In the genomic region with DNA sequence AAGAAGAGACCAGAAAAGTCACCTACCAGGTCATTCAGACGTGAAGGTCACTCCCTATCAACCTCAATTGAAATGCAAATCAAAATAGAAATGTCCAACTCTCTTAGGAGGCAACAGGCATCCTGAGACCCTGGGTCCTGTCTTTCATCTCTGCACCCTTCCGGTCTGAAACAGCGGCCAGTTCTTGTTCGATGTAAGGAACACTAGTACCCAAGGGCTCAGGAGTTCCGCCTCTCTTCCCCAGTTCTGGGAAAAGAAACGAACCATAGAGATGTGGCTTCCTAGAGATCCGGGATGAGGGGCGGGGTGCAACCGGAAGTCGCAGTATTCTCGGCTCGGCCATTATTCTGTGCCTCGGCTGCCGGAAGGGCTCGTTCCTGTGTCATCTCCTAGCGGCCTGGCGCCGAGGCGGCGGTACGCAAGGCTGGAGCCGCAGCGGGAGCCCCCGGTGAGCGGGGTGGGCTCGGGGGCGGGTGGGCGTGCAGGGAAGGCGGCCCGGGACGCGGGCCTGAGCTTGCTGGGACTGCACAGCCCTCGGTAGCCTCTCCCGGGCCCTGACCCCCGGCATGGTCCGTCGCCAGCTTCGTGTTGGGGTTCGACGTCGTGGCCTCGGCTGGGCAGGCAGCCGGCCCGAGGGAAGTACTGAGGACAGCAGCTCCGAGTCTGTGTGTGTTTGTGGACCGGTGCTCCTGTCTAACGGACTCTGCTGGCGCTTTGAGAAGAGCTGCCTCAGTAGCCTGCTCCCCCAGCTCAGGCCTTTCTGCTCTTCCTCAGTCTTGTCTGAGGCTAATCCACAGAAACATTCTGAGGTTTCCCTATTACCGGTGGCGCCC, we compare ENCODE assay signal across 8 cellular contexts. TPM values are rescaled to one million over a fixed set of nuclear protein-coding genes. Genes with fewer than 3 reads are reported as not detected.
A peak's percentile ranks its signal among the peaks of the same experiment; 100 is the strongest.
DNase-seq lines count a peak whose midpoint lies in the region; ATAC-seq and TF ChIP-seq lines count a peak whose summit lies in the region.

A gene (plus strand): TSS at position 341 of the 833 bp plus-strand sequence. CDS start 4,119 bp downstream, outside the sequence.

- under 1% methylated on average over 37 of the region's 50 CpGs for WGBS in prostate gland
- WGBS in urinary bladder = under 1% methylated on average over 50 of the region's 50 CpGs

- H3K4me3 ChIP-seq in GM12864 (ENCODE audit: low read depth, low read length) (peak within 1 kb of the TSS; percentile 71), right atrium auricular region (peak within 1 kb of the TSS; percentile 73 to 93), prostate gland (peak within 1 kb of the TSS; percentile 83 to 90), urinary bladder (ENCODE audit: low read depth, low read length) (peak within 1 kb of the TSS; percentile 86)

- no peaks in the 10 kb centered on the region for H3K9me3 ChIP-seq in right atrium auricular region
- no peaks in the 10 kb centered on the region for H3K9me3 ChIP-seq in prostate gland

- CTCF ChIA-PET in T-cell (lab: Charles Lee) = no interaction called here

- H3K36me3 ChIP-seq in right atrium auricular region = no peaks in the 10 kb centered on the region
- H3K36me3 ChIP-seq in prostate gland = no peaks in the 10 kb centered on the region
- H3K36me3 ChIP-seq in urinary bladder (ENCODE audit: insufficient read depth) = no peaks in the 10 kb centered on the region

- H3K4me3 Mint-ChIP-seq in T-cell = peak within 1 kb of the TSS; percentile 87 to 89 (median 89)

- H3K4me1 ChIP-seq in right atrium auricular region = peaks cover 0 to 34% of the 10 kb centered on the region in 2 donors
- peaks cover 3% of the 10 kb centered on the region for H3K4me1 ChIP-seq in prostate gland (replicated peaks)
- no peaks in the 10 kb centered on the region for H3K4me1 ChIP-seq in urinary bladder (ENCODE audit: insufficient read depth)

- H3K4me1 Mint-ChIP-seq in T-cell = peaks cover 41 to 50% (median 48%) of the 10 kb centered on the region in 3 donors

- H3K36me3 Mint-ChIP-seq in T-cell = peaks cover 19% of the 10 kb centered on the region

- no peak for TF ChIP-seq POLR2A in prostate gland (IDR thresholded peaks at IDR 0.05)

- TF ChIP-seq CTCF in GM12864 (IDR thresholded peaks at IDR 0.05; ENCODE audit: low read depth, low read length, missing control alignments) = no peak
- TF ChIP-seq CTCF in right atrium auricular region (IDR thresholded peaks at IDR 0.05) = peak in 1 of 2 donors; percentile 61
- TF ChIP-seq CTCF in prostate gland (IDR thresholded peaks at IDR 0.05) = peak in 3 of 4 experiments; percentile 16 to 36 (median 25)

- H3K27ac Mint-ChIP-seq in T-cell = peak within 1 kb of the TSS; percentile 39 to 81

- ATAC-seq in HG02571 (IDR thresholded peaks at IDR 0.05; ENCODE audit: unreplicated experiment) = peak; percentile 97
- peak; percentile 79 to 95 (median 86) for ATAC-seq in T-cell (replicated peaks in 1 of 4)

- no peaks in the 10 kb centered on the region for H3K9me3 Mint-ChIP-seq in T-cell

- H3K27me3 ChIP-seq in right atrium auricular region (no peaks in the 10 kb centered on the region), prostate gland (replicated peaks; ENCODE audit: insufficient read depth) (no peaks in the 10 kb centered on the region)

- POLR2A ChIA-PET in T-cell (lab: Charles Lee) = interaction anchor here in 1 of 2 donors (0.6 kb wide), 1 partner anchor 87 kb away, joined by 3 read pairs; no protein-coding TSS in a partner anchor

- intact Hi-C loops in prostate gland (cut with DNase I) = no loop called here

- DNase-seq in GM12864 (ENCODE audit: low read depth) (peak; percentile 41), NCI-H1105 (lab: John Stamatoyannopoulos, UW) (peak; percentile 80), T-cell (peak in 31 of 34 experiments; percentile 5 to 58 (median 28)), amniotic epithelial cell (ENCODE audit: low read depth) (peak; percentile 89), right atrium auricular region (ENCODE audit: low spot score) (peak; percentile 91), prostate gland (ENCODE audit: low spot score) (peak; percentile 71)

- H3K27ac ChIP-seq in right atrium auricular region (peak within 1 kb of the TSS; percentile 88 to 93), prostate gland (peak within 1 kb of the TSS; percentile 85), urinary bladder (ENCODE audit: low read depth) (peak within 1 kb of the TSS; percentile 94)

- no peaks in the 10 kb centered on the region for H3K27me3 Mint-ChIP-seq in T-cell

RNA-seq across cellular contexts. Expression of the gene that starts here (rescaled TPM):
- total RNA-seq in T-cell = 10 to 100 TPM in 3 of 5 donors, 1 to 10 TPM in 2; 8.2 to 16.0 (median 14.4) TPM
- 10 to 100 TPM; 11.8 to 12.3 TPM for total RNA-seq in right atrium auricular region
- 10 to 100 TPM; 16.9 to 20.6 TPM for total RNA-seq in prostate gland
- 37.9 TPM for total RNA-seq in urinary bladder
- polyA plus RNA-seq in urinary bladder = 11.4 TPM

Comparison
In these comparisons a context has a peak if more than half of its experiments do, and no peak if none do; other contexts are left out.
1. Peak in every context shown above with its lines: DNase-seq, ATAC-seq, H3K4me3 ChIP-seq and H3K27ac ChIP-seq.
2. DNase-seq: peak in every context shown above with its lines; median percentile 91 in right atrium auricular region; 89 in amniotic epithelial cell; 80 in NCI-H1105; 71 in prostate gland; 41 in GM12864; 28 in T-cell.